In the genomic region with DNA sequence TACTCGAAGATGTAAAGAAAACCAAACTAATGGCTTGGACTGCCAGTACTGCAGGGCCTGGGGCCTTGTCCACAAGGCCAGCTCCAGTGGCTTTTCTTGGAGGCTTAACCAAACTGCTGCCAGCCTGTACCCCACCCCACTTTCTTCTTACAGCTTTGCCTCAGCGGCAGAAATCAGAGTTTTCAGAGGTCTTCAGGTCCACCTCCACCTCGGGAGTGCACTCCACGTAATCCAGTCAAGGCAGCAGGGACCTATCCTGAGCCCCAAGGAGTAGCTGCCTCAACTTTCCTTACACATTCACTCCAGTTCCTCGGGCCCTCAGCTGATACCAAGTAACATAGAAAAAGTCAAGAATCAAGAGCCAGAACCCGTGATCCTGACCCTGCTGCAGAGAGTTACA, we compare ENCODE assay signal across 4 cellular contexts. TPM values are rescaled to one million over a fixed set of nuclear protein-coding genes. Genes with fewer than 3 reads are reported as not detected.
"Had no signal": no experiment of that assay in that cellular context is flagged by ENCODE, and none has a peak within 500 bp of the region (broad histone marks: within the 10 kb centered on the region; RNA-seq: fewer than 3 reads in every experiment).

No MANE protein-coding gene starts in this region.

- DNase-seq: GDM1, GF-D8 had no signal

- ATAC-seq: GM12878 had no signal

- H3K4me3 ChIP-seq: GM12878 had no signal

RNA-seq across cellular contexts. Expression of a gene that starts 19.6 kb away (rescaled TPM):
- total RNA-seq: G401, GM12878 had no signal
- polyA plus RNA-seq: GM12878 had no signal
